In the genomic region with DNA sequence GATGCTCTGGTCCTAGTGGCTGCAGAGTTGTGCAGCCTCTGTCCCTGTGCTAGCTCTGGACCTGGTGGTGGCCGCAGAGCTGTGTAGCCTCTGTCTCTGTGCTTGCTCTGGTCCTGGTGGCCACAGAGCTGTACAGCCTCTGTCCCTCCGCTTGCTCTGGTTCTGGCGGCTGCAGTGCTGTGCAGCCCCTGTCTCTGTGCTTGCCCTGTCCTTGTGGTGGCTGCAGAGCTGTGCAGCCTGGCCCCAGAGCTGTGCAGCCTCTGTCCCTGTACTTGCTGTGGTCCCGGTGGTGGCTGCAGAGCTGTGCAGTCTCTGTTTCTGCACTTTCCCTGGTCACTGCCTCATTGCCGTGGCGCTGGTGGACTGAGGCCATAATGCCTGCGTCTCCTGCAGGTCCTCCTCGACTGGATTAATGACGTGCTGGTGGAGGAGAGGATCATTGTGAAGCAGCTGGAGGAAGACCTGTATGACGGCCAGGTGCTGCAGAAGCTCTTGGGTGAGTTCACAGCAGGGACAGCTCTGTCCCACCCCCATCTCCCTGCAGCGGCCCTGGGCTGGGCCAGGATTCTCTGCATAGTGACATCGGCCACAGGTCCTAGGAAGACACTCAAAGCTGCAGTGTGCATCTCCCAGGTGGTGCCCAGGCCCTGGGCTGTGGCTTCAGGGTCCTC, we compare ENCODE assay signal across 19 cellular contexts.
"Had no signal": no experiment of that assay in that cellular context is flagged by ENCODE, and none has a peak within 500 bp of the region (broad histone marks: within the 10 kb centered on the region; RNA-seq: fewer than 3 reads in every experiment).

No MANE protein-coding gene starts in this region.

- H3K27me3 Mint-ChIP-seq: stimulated activated naive CD8-positive, alpha-beta T cell treated with anti-CD3 and anti-CD28 coated beads, Interleukin-15, Interleukin-2, amounts not matched to agents 100 ng/mL and 50 ng/mL, for 24 hours had no signal

- H3K27me3 ChIP-seq: ascending aorta, esophagus muscularis mucosa, gastroesophageal sphincter, heart left ventricle, tibial nerve had no signal

- H3K9me3 Mint-ChIP-seq: activated naive CD4-positive, alpha-beta T cell treated with anti-CD3 and anti-CD28 coated beads, Interleukin-2, amount 50 U/mL, for 24 hours; activated T-cell treated with anti-CD3 and anti-CD28 coated beads, Interleukin-2, amount 50 U/mL, for 72 hours; stimulated activated naive CD8-positive, alpha-beta T cell treated with anti-CD3 and anti-CD28 coated beads, Interleukin-15, Interleukin-2, amounts not matched to agents 100 ng/mL and 50 ng/mL, for 24 hours; T-cell had no signal

- H3K4me3 ChIP-seq: ascending aorta, esophagus muscularis mucosa, gastroesophageal sphincter, heart left ventricle, tibial nerve had no signal

- H3K4me1 Mint-ChIP-seq: activated naive CD4-positive, alpha-beta T cell treated with anti-CD3 and anti-CD28 coated beads, Interleukin-2, amount 50 U/mL, for 24 hours; T-cell had no signal

- H3K27ac ChIP-seq: ascending aorta, esophagus muscularis mucosa, gastroesophageal sphincter, tibial nerve had no signal

- FAIRE-seq: endothelial cell of umbilical vein had no signal

- DNase-seq: activated CD4-positive, alpha-beta T cell treated with anti-CD3 and anti-CD28 coated beads, Interleukin-2, amount 50 U/mL, for 1 hour; activated CD4-positive, CD25-positive, alpha-beta regulatory T cell treated with anti-CD3 and anti-CD28 coated beads, Interleukin-2, amount 50 U/mL, for 72 hours; activated CD8-positive, alpha-beta memory T cell treated with anti-CD3 and anti-CD28 coated beads for 24 hours; activated CD8-positive, alpha-beta memory T cell treated with anti-CD3 and anti-CD28 coated beads, Interleukin-2, amount 50 U/mL, for 48 hours; activated gamma-delta T cell; activated T-cell treated with anti-CD3 and anti-CD28 coated beads, Interleukin-2, amount 50 U/mL, for 72 hours; effector CD4-positive, alpha-beta T cell; kidney glomerular epithelial cell; mesendoderm; naive thymus-derived CD4-positive, alpha-beta T cell; T-cell had no signal

- H3K36me3 ChIP-seq: ascending aorta had no signal

- H3K4me3 Mint-ChIP-seq: activated naive CD4-positive, alpha-beta T cell treated with anti-CD3 and anti-CD28 coated beads, Interleukin-2, amount 50 U/mL, for 24 hours; activated T-cell treated with anti-CD3 and anti-CD28 coated beads, Interleukin-2, amount 50 U/mL, for 72 hours; naive thymus-derived CD4-positive, alpha-beta T cell; stimulated activated naive CD8-positive, alpha-beta T cell treated with anti-CD3 and anti-CD28 coated beads, Interleukin-15, Interleukin-2, amounts not matched to agents 100 ng/mL and 50 ng/mL, for 24 hours; T-cell had no signal

- H3K36me3 Mint-ChIP-seq: activated naive CD4-positive, alpha-beta T cell treated with anti-CD3 and anti-CD28 coated beads, Interleukin-2, amount 50 U/mL, for 24 hours had no signal

- H3K9me3 ChIP-seq: esophagus muscularis mucosa, gastroesophageal sphincter, tibial nerve had no signal

- ATAC-seq: activated T-cell treated with anti-CD3 and anti-CD28 coated beads, Interleukin-2, amount 50 U/mL, for 72 hours; gastroesophageal sphincter; naive thymus-derived CD4-positive, alpha-beta T cell; T-cell had no signal

- H3K4me1 ChIP-seq: ascending aorta, gastroesophageal sphincter, tibial nerve had no signal

- H3K27ac Mint-ChIP-seq: activated naive CD4-positive, alpha-beta T cell treated with anti-CD3 and anti-CD28 coated beads, Interleukin-2, amount 50 U/mL, for 24 hours; activated T-cell treated with anti-CD3 and anti-CD28 coated beads, Interleukin-2, amount 50 U/mL, for 72 hours; stimulated activated naive CD8-positive, alpha-beta T cell treated with anti-CD3 and anti-CD28 coated beads, Interleukin-15, Interleukin-2, amounts not matched to agents 100 ng/mL and 50 ng/mL, for 24 hours; T-cell had no signal
